ENCODE assay signal across 22 cellular contexts in genomic region chr4:80806472-80806871, GRCh38.
"Had no signal": no experiment of that assay in that cellular context is flagged by ENCODE, and none has a peak within 500 bp of the region (broad histone marks: within the 10 kb centered on the region; RNA-seq: fewer than 3 reads in every experiment).

No MANE protein-coding gene starts in this region.

- FAIRE-seq: colon, TTC549, urothelium cell line had no signal

- H3K36me3 ChIP-seq: brain microvascular endothelial cell, esophagus squamous epithelium, heart left ventricle, suprapubic skin, tibial nerve, WERI-Rb-1 had no signal

- H3K9me3 ChIP-seq: esophagus squamous epithelium, heart left ventricle, suprapubic skin, tibial nerve had no signal

- H3K27me3 ChIP-seq: brain microvascular endothelial cell, esophagus squamous epithelium, heart left ventricle, suprapubic skin, tibial nerve had no signal

- H3K27ac ChIP-seq: brain microvascular endothelial cell, esophagus squamous epithelium, heart left ventricle, suprapubic skin, tibial nerve, WERI-Rb-1 had no signal

- H3K4me1 ChIP-seq: esophagus squamous epithelium, heart left ventricle, suprapubic skin, tibial nerve had no signal

- ATAC-seq: activated CD8-positive, alpha-beta T cell treated with anti-CD3 and anti-CD28 coated beads for 36 hours; heart left ventricle; left ventricle myocardium superior; natural killer cell; stimulated activated effector memory CD8-positive, alpha-beta T cell treated with anti-CD3 and anti-CD28 coated beads, Interleukin-12 subunit alpha, Interleukin-12 subunit beta, amount 100 ng/mL, for 72 hours; stimulated activated naive CD8-positive, alpha-beta T cell treated with anti-CD3 and anti-CD28 coated beads, Interleukin-15, amount 100 ng/mL, for 72 hours had no signal

- DNase-seq: activated CD4-positive, alpha-beta T cell treated with anti-CD3 and anti-CD28 coated beads, Interleukin-2, amount 10 ng/mL, durations not matched to agents 7 days and 5 days; activated CD4-positive, CD25-positive, alpha-beta regulatory T cell treated with anti-CD3 and anti-CD28 coated beads, Interleukin-2, amount 50 U/mL, for 72 hours; activated CD8-positive, alpha-beta T cell treated with anti-CD3 and anti-CD28 coated beads for 36 hours; activated gamma-delta T cell treated with Interleukin-2 at 50 U/mL for 16 hours; activated T-cell treated with anti-CD3 and anti-CD28 coated beads, Interleukin-2, amount 50 U/mL, for 1 hour; aorta; brain microvascular endothelial cell; esophagus squamous epithelium; heart left ventricle; left ventricle myocardium superior; mammary epithelial cell; midbrain; natural killer cell; stimulated activated CD4-positive, alpha-beta T cell treated with anti-CD3 and anti-CD28 coated beads, Interleukin-12 subunit alpha, Interleukin-12 subunit beta, amount 100 ng/mL, for 4 hours; stimulated activated naive CD8-positive, alpha-beta T cell treated with anti-CD3 and anti-CD28 coated beads, Interleukin-15, amount 100 ng/mL, for 72 hours; WERI-Rb-1 had no signal

- H3K4me3 ChIP-seq: esophagus squamous epithelium, heart left ventricle, suprapubic skin, tibial nerve had no signal
